ENCODE assay signal across 1 cellular context in the genomic region with DNA sequence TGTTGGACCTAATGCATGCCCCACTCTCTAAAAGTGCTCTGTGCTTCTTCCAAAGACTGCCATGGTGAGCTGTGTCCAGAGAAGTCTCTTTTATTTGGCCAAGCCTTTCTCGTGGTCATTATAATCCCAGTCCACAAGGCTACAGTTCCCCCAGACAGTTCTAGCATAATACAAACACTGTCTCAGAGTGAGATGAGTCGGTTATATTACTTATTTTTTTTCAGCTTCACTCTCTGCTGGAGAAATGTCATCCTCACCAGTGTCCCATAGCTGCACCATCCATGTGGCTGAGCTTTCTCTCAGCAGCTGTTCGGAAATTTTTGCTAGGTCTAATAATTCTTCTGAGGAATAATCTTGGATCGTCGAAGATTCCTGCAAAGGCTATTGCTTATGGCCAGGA.
TF ChIP-seq lines count a peak whose summit lies in the region.

No MANE protein-coding gene starts in this region.

TF ChIP-seq in SK-N-SH treated with all-trans-retinoic acid at 6 μM for 48 hours, 23 proteins besides CTCF, POLR2A, EP300 and RAD21 (continued from another document):
- TF ChIP-seq PATZ1 (CRISPR knock-in tag; IDR thresholded peaks at IDR 0.05; ENCODE audit: borderline replicate concordance), result no peak
- TF ChIP-seq CSDC2 (CRISPR knock-in tag; IDR thresholded peaks at IDR 0.05), result no peak
- no peak for TF ChIP-seq OSR1 (CRISPR knock-in tag; IDR thresholded peaks at IDR 0.05)
- TF ChIP-seq RARB (CRISPR knock-in tag; IDR thresholded peaks at IDR 0.05), result no peak
- TF ChIP-seq ARNTL (CRISPR knock-in tag; IDR thresholded peaks at IDR 0.05; ENCODE audit: borderline replicate concordance, low read depth), result no peak
- TF ChIP-seq, protein P1, sequence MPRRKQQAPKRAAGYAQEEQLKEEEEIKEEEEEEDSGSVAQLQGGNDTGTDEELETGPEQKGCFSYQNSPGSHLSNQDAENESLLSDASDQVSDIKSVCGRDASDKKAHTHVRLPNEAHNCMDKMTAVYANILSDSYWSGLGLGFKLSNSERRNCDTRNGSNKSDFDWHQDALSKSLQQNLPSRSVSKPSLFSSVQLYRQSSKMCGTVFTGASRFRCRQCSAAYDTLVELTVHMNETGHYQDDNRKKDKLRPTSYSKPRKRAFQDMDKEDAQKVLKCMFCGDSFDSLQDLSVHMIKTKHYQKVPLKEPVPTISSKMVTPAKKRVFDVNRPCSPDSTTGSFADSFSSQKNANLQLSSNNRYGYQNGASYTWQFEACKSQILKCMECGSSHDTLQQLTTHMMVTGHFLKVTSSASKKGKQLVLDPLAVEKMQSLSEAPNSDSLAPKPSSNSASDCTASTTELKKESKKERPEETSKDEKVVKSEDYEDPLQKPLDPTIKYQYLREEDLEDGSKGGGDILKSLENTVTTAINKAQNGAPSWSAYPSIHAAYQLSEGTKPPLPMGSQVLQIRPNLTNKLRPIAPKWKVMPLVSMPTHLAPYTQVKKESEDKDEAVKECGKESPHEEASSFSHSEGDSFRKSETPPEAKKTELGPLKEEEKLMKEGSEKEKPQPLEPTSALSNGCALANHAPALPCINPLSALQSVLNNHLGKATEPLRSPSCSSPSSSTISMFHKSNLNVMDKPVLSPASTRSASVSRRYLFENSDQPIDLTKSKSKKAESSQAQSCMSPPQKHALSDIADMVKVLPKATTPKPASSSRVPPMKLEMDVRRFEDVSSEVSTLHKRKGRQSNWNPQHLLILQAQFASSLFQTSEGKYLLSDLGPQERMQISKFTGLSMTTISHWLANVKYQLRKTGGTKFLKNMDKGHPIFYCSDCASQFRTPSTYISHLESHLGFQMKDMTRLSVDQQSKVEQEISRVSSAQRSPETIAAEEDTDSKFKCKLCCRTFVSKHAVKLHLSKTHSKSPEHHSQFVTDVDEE (CRISPR knock-in tag; IDR thresholded peaks at IDR 0.05), result no peak
- TF ChIP-seq CSRNP3 (CRISPR knock-in tag; IDR thresholded peaks at IDR 0.05), result no peak
- no peak for TF ChIP-seq ZNF8 (CRISPR knock-in tag; IDR thresholded peaks at IDR 0.05)
- TF ChIP-seq ISL1 (CRISPR knock-in tag; IDR thresholded peaks at IDR 0.05), result no peak
- no peak for TF ChIP-seq ZFP30 (CRISPR knock-in tag; IDR thresholded peaks at IDR 0.05)
- TF ChIP-seq TOX (CRISPR knock-in tag; IDR thresholded peaks at IDR 0.05; ENCODE audit: borderline replicate concordance), result no peak
- no peak for TF ChIP-seq BACH2 (CRISPR knock-in tag; IDR thresholded peaks at IDR 0.05; ENCODE audit: borderline replicate concordance)
- TF ChIP-seq POU6F1 (CRISPR knock-in tag; IDR thresholded peaks at IDR 0.05; ENCODE audit: borderline replicate concordance, low read depth), result no peak
- no peak for TF ChIP-seq GLIS3 (CRISPR knock-in tag; IDR thresholded peaks at IDR 0.05)
- no peak for TF ChIP-seq ZNF70 (CRISPR knock-in tag; IDR thresholded peaks at IDR 0.05)
- no peak for TF ChIP-seq TCF4 (CRISPR knock-in tag; IDR thresholded peaks at IDR 0.05; ENCODE audit: borderline replicate concordance)
